Comparison of ENCODE assay signal across 12 cellular contexts in the genomic region with DNA sequence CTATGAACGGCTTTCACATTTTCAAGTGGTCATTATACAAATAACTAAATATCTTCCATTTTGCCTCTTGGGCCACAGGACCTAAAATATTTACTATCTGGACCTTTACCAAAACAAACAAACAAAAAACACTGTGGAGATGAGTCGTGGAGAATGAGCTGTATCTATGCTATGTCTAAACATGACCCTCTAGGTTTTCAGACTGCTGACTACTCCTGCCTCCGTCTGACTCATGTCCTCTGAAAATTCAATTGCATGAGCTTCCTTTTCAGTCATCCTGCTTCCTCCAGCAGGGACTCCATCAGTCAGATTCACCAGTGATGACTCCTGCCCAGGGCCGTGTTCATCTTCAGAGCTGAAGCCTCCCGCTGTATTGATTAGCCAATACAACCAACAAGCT.
A peak's percentile ranks its signal among the peaks of the same experiment; 100 is the strongest.
DNase-seq lines count a peak whose midpoint lies in the region; ATAC-seq, FAIRE-seq and TF ChIP-seq lines count a peak whose summit lies in the region.
"Had no signal": no experiment of that assay in that cellular context is flagged by ENCODE, and none has a peak within 500 bp of the region (broad histone marks: within the 10 kb centered on the region; RNA-seq: fewer than 3 reads in every experiment).

No MANE protein-coding gene starts in this region.

- ATAC-seq in left lung (peak; percentile 69), HG03439 (IDR thresholded peaks at IDR 0.05; ENCODE audit: unreplicated experiment) (no peak), HG03469 (IDR thresholded peaks at IDR 0.05; ENCODE audit: unreplicated experiment) (no peak)
- ATAC-seq: activated CD8-positive, alpha-beta memory T cell treated with anti-CD3 and anti-CD28 coated beads, Interleukin-2, amount 10 ng/mL, durations not matched to agents 7 days and 5 days had no signal

- H3K36me3 ChIP-seq in astrocyte (ENCODE audit: insufficient read depth, low read length), result no peaks in the 10 kb centered on the region
- no peaks in the 10 kb centered on the region for H3K36me3 ChIP-seq in left lung

- H3K9me3 ChIP-seq in astrocyte (ENCODE audit: insufficient read depth, low read depth, low read length), result no peaks in the 10 kb centered on the region
- no peaks in the 10 kb centered on the region for H3K9me3 ChIP-seq in left lung

- DNase-seq in LHCN-M2 (ENCODE audit: low read depth), result peak; percentile 100
- peak; percentile 95 for DNase-seq in astrocyte (ENCODE audit: low read depth)
- no peak for DNase-seq in left lung
- no peak for DNase-seq in NCI-H2171 (lab: John Stamatoyannopoulos, UW)
- no peak for DNase-seq in nephron progenitor cell
- DNase-seq: activated CD8-positive, alpha-beta memory T cell treated with anti-CD3 and anti-CD28 coated beads, Interleukin-2, amount 10 ng/mL, durations not matched to agents 7 days and 5 days; NCI-H2227 treated with DMSO at 0.1 percent for 48 hours; posterior cingulate gyrus had no signal

- H3K4me1 ChIP-seq in astrocyte (ENCODE audit: insufficient read depth, low read length) (peaks cover 8% of the 10 kb centered on the region), left lung (no peaks in the 10 kb centered on the region)

- H3K27ac Mint-ChIP-seq in astrocyte (ENCODE audit: unreplicated experiment), result peak overlapping the region; percentile 30
- H3K27ac Mint-ChIP-seq in nephron progenitor cell, result no peak overlapping the region
- H3K27ac Mint-ChIP-seq: activated CD8-positive, alpha-beta memory T cell treated with anti-CD3 and anti-CD28 coated beads, Interleukin-2, amount 10 ng/mL, durations not matched to agents 7 days and 5 days had no signal

- peak overlapping the region; percentile 1 for H3K4me3 Mint-ChIP-seq in astrocyte (ENCODE audit: unreplicated experiment)
- H3K4me3 Mint-ChIP-seq in nephron progenitor cell, result no peak overlapping the region
- H3K4me3 Mint-ChIP-seq: activated CD8-positive, alpha-beta memory T cell treated with anti-CD3 and anti-CD28 coated beads, Interleukin-2, amount 10 ng/mL, durations not matched to agents 7 days and 5 days had no signal

- H2AFZ ChIP-seq in astrocyte (ENCODE audit: low read depth, low read length), result no peak overlapping the region

- H3K4me3 ChIP-seq in astrocyte (ENCODE audit: insufficient read depth, low read depth, low read length) (no peak overlapping the region), left lung (no peak overlapping the region)

- H3K4me1 Mint-ChIP-seq in astrocyte (ENCODE audit: low read depth, unreplicated experiment), result peaks cover 6% of the 10 kb centered on the region
- H3K4me1 Mint-ChIP-seq in nephron progenitor cell, result no peaks in the 10 kb centered on the region
- H3K4me1 Mint-ChIP-seq: activated CD8-positive, alpha-beta memory T cell treated with anti-CD3 and anti-CD28 coated beads, Interleukin-2, amount 10 ng/mL, durations not matched to agents 7 days and 5 days had no signal

- H4K20me1 ChIP-seq in astrocyte (ENCODE audit: insufficient read depth, low read length), result no peaks in the 10 kb centered on the region

- no peaks in the 10 kb centered on the region for H3K9me3 Mint-ChIP-seq in astrocyte (ENCODE audit: unreplicated experiment)
- H3K9me3 Mint-ChIP-seq in nephron progenitor cell, result no peaks in the 10 kb centered on the region

- no peaks in the 10 kb centered on the region for H3K27me3 ChIP-seq in astrocyte (ENCODE audit: insufficient read depth, low read length)
- no peaks in the 10 kb centered on the region for H3K27me3 ChIP-seq in left lung

- H3K36me3 Mint-ChIP-seq in astrocyte (ENCODE audit: low read depth, unreplicated experiment), result no peaks in the 10 kb centered on the region
- H3K36me3 Mint-ChIP-seq in nephron progenitor cell (ENCODE audit: low read depth), result no peaks in the 10 kb centered on the region
- H3K36me3 Mint-ChIP-seq: activated CD8-positive, alpha-beta memory T cell treated with anti-CD3 and anti-CD28 coated beads, Interleukin-2, amount 10 ng/mL, durations not matched to agents 7 days and 5 days had no signal

- H3K27ac ChIP-seq in C4-2B (peak overlapping the region; percentile 39), astrocyte (ENCODE audit: low read depth, low read length) (peak overlapping the region; percentile 51), left lung (no peak overlapping the region)

- H3K9ac ChIP-seq in astrocyte (ENCODE audit: low read length), result no peak overlapping the region

- peak overlapping the region; percentile 44 for H3K4me2 ChIP-seq in astrocyte (ENCODE audit: low read length)

- H3K79me2 ChIP-seq in astrocyte (ENCODE audit: insufficient read depth, low read length), result no peaks in the 10 kb centered on the region

- intact Hi-C loops in left lung (cut with DNase I), result no loop called here

- TF ChIP-seq CTCF in C4-2B (conservative IDR thresholded peaks at IDR 0.05) (no peak), astrocyte (IDR thresholded peaks at IDR 0.05; ENCODE audit: insufficient read depth, low read depth, low read length) (no peak), left lung (IDR thresholded peaks at IDR 0.05) (no peak), nephron progenitor cell (IDR thresholded peaks at IDR 0.05) (no peak)

- FAIRE-seq in astrocyte (lab: Jason Lieb, UNC), result peak; percentile 100
- FAIRE-seq: frontal cortex had no signal

- H3K27me3 Mint-ChIP-seq in astrocyte (ENCODE audit: low read depth, unreplicated experiment) (no peaks in the 10 kb centered on the region), nephron progenitor cell (ENCODE audit: low read depth, poor library complexity) (peaks cover 8% of the 10 kb centered on the region)

Comparison
In these comparisons a context has a peak if more than half of its experiments do, and no peak if none do; other contexts are left out.
1. H3K27ac ChIP-seq: peak in C4-2B (single experiment) and astrocyte (single experiment); none in left lung (0 of 2).
2. DNase-seq: peak in LHCN-M2 (single experiment) and astrocyte (single experiment); none in left lung (0 of 2), NCI-H2171 (single experiment) and nephron progenitor cell (single experiment).